1 cellular context compared by ENCODE assay signal in genomic region chr3:187762792-187763191, GRCh38.
TF ChIP-seq lines count a peak whose summit lies in the region.

No MANE protein-coding gene starts in this region.

TF ChIP-seq in HepG2, 621 proteins besides CTCF, POLR2A, EP300 and RAD21 (continued from another document and continues in another):
- peak; percentile 46; the same call in 1 of the 2 replicates for TF ChIP-seq AHDC1 (CRISPR knock-in tag; IDR thresholded peaks at IDR 0.05; ENCODE audit: borderline replicate concordance)
- TF ChIP-seq DMAP1 (CRISPR knock-in tag; IDR thresholded peaks at IDR 0.05) = no peak
- no peak for TF ChIP-seq ZNF839 (CRISPR knock-in tag; IDR thresholded peaks at IDR 0.05; ENCODE audit: borderline replicate concordance)
- no peak for TF ChIP-seq ZKSCAN8 (CRISPR knock-in tag; IDR thresholded peaks at IDR 0.05; ENCODE audit: borderline replicate concordance)
- TF ChIP-seq ZNF281 (CRISPR knock-in tag; IDR thresholded peaks at IDR 0.05; ENCODE audit: borderline replicate concordance) = peak; percentile 83
- TF ChIP-seq HMG20B (CRISPR knock-in tag; conservative IDR thresholded peaks at IDR 0.05) = no peak
- no peak for TF ChIP-seq ZBTB43 (CRISPR knock-in tag; conservative IDR thresholded peaks at IDR 0.05)
- TF ChIP-seq PITX1 (CRISPR knock-in tag; IDR thresholded peaks at IDR 0.05) = no peak
- no peak for TF ChIP-seq TOPORS (CRISPR knock-in tag; IDR thresholded peaks at IDR 0.05)
- no peak for TF ChIP-seq ZMAT3 (CRISPR knock-in tag; conservative IDR thresholded peaks at IDR 0.05)
- no peak for TF ChIP-seq RCOR2 (CRISPR knock-in tag; IDR thresholded peaks at IDR 0.05)
- no peak for TF ChIP-seq ZNF563 (CRISPR knock-in tag; IDR thresholded peaks at IDR 0.05)
- no peak for TF ChIP-seq GZF1 (CRISPR knock-in tag; IDR thresholded peaks at IDR 0.05)
- TF ChIP-seq CSRNP1 (CRISPR knock-in tag; IDR thresholded peaks at IDR 0.05) = no peak
- no peak for TF ChIP-seq ZBTB38 (CRISPR knock-in tag; IDR thresholded peaks at IDR 0.05)
- no peak for TF ChIP-seq BRD4 (CRISPR knock-in tag; IDR thresholded peaks at IDR 0.05)
- TF ChIP-seq ARID5B (CRISPR knock-in tag; IDR thresholded peaks at IDR 0.05) = peak; percentile 39; the same call in 1 of the 2 replicates
- TF ChIP-seq HOXD1 (CRISPR knock-in tag; IDR thresholded peaks at IDR 0.05) = no peak
- peak; percentile 91 for TF ChIP-seq FOXP4 (CRISPR knock-in tag; IDR thresholded peaks at IDR 0.05)
- no peak for TF ChIP-seq KLF15 (CRISPR knock-in tag; IDR thresholded peaks at IDR 0.05; ENCODE audit: borderline replicate concordance)
- TF ChIP-seq ZMYM4 (CRISPR knock-in tag; IDR thresholded peaks at IDR 0.05) = peak; percentile 51; the same call in 1 of the 2 replicates
- TF ChIP-seq FOXA3 (CRISPR knock-in tag; IDR thresholded peaks at IDR 0.05) = peak; percentile 72
- no peak for TF ChIP-seq REPIN1 (CRISPR knock-in tag; IDR thresholded peaks at IDR 0.05; ENCODE audit: borderline replicate concordance, low read depth)
- TF ChIP-seq DNMT3B (CRISPR knock-in tag; conservative IDR thresholded peaks at IDR 0.05) = no peak
- TF ChIP-seq NCOA2 (CRISPR knock-in tag; IDR thresholded peaks at IDR 0.05) = no peak; the same call in 1 of the 2 replicates
- TF ChIP-seq HDAC1 (CRISPR knock-in tag; IDR thresholded peaks at IDR 0.05) = 0 out of 2 replicates have a peak, but pooled peaks have one; percentile 18
- TF ChIP-seq SOX6 (IDR thresholded peaks at IDR 0.05) = no peak
- TF ChIP-seq SOX6 (CRISPR knock-in tag; IDR thresholded peaks at IDR 0.05) = peak; percentile 52; the same call in 1 of the 2 replicates
- no peak for TF ChIP-seq ZNF282 (IDR thresholded peaks at IDR 0.05; ENCODE audit: partially characterized antibody)
- TF ChIP-seq ZNF724P (CRISPR knock-in tag; IDR thresholded peaks at IDR 0.05; ENCODE audit: borderline replicate concordance) = no peak
- TF ChIP-seq ZNF687 (CRISPR knock-in tag; IDR thresholded peaks at IDR 0.05) = no peak
- TF ChIP-seq TBP (CRISPR knock-in tag; IDR thresholded peaks at IDR 0.05) = no peak
